8 cellular contexts compared by ENCODE assay signal in the genomic region with DNA sequence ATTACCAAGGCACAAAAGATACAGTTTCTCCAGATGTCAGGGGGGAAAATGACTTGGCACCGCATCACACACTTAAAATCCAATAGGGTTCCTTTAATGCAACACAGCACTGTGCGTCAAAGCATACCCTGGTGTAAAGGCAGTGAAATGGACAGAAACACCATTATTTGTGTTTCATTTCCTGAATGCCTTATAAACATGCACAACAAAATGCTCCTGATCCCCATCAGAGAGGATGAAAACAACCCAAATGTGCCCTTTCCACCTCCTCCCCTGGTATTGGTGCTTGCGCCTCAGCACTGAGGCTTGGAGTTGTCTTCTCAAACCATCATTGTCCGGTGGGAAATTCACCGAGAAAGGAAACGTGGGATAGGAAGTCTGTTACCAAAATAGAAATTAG. TPM values are rescaled to one million over a fixed set of nuclear protein-coding genes. Genes with fewer than 3 reads are reported as not detected.
DNase-seq lines count a peak whose midpoint lies in the region; ATAC-seq and TF ChIP-seq lines count a peak whose summit lies in the region.

No MANE protein-coding gene starts in this region.

- peak overlapping the region; percentile 92 to 96 (median 94) for H3K27ac Mint-ChIP-seq in IgD-negative memory B cell
- peak overlapping the region; percentile 88 for H3K27ac Mint-ChIP-seq in activated naive CD8-positive, alpha-beta T cell

- intact Hi-C loops in sciatic nerve (cut with DNase I): no loop called here

- no peaks in the 10 kb centered on the region for H3K27me3 ChIP-seq in right atrium auricular region

- no peaks in the 10 kb centered on the region for H3K36me3 ChIP-seq in right atrium auricular region

- no peaks in the 10 kb centered on the region for H3K9me3 ChIP-seq in right atrium auricular region

- H3K9me3 Mint-ChIP-seq in IgD-negative memory B cell: no peaks in the 10 kb centered on the region
- no peaks in the 10 kb centered on the region for H3K9me3 Mint-ChIP-seq in activated naive CD8-positive, alpha-beta T cell (ENCODE audit: low read depth)

- peaks cover 2% of the 10 kb centered on the region for H3K27me3 Mint-ChIP-seq in IgD-negative memory B cell
- no peaks in the 10 kb centered on the region for H3K27me3 Mint-ChIP-seq in activated naive CD8-positive, alpha-beta T cell

- peaks cover 30 to 45% (median 39%) of the 10 kb centered on the region in 3 donors for H3K4me1 Mint-ChIP-seq in IgD-negative memory B cell
- H3K4me1 Mint-ChIP-seq in activated naive CD8-positive, alpha-beta T cell (ENCODE audit: low read depth): peaks cover 49% of the 10 kb centered on the region

- H3K4me3 Mint-ChIP-seq in IgD-negative memory B cell: peak overlapping the region; percentile 92 to 97 (median 96)
- H3K4me3 Mint-ChIP-seq in activated naive CD8-positive, alpha-beta T cell: peak overlapping the region; percentile 95

- H3K36me3 Mint-ChIP-seq in IgD-negative memory B cell: peaks cover 2% of the 10 kb centered on the region
- H3K36me3 Mint-ChIP-seq in activated naive CD8-positive, alpha-beta T cell: peaks cover 4% of the 10 kb centered on the region

- peak overlapping the region; percentile 98 to 99 for H3K27ac ChIP-seq in right atrium auricular region

- H3K4me3 ChIP-seq in right atrium auricular region: peak overlapping the region; percentile 80 to 83

- no peak for TF ChIP-seq CTCF in right atrium auricular region (IDR thresholded peaks at IDR 0.05)

- peaks cover 0 to 46% of the 10 kb centered on the region in 2 donors for H3K4me1 ChIP-seq in right atrium auricular region

- ATAC-seq in sciatic nerve: peak; percentile 9
- ATAC-seq in GM19328 (IDR thresholded peaks at IDR 0.05; ENCODE audit: unreplicated experiment): no peak

- DNase-seq in DMS 273 treated with DMSO at 0.1 percent for 48 hours (lab: John Stamatoyannopoulos, UW) (peak; percentile 26), right atrium auricular region (ENCODE audit: low spot score) (no peak), sciatic nerve (ENCODE audit: low spot score) (no peak), OCI-M2 (lab: John Stamatoyannopoulos, UW; ENCODE audit: unreplicated experiment) (no peak), NCI-H1048 (lab: John Stamatoyannopoulos, UW) (no peak)

RNA-seq across cellular contexts. Expression of gene CDC27, which starts 0.8 kb away (rescaled TPM):
- polyA plus RNA-seq in IgD-negative memory B cell: 90.9 TPM
- total RNA-seq in right atrium auricular region (10 to 100 TPM; 39.3 to 46.6 TPM), sciatic nerve (129 TPM)

RNA-seq across cellular contexts. Expression of gene MYL4, which starts 20.9 kb away (rescaled TPM):
- not detected for polyA plus RNA-seq in IgD-negative memory B cell
- 1,000 to 10,000 TPM; 3,895 to 5,829 TPM for total RNA-seq in right atrium auricular region
- total RNA-seq in sciatic nerve: 3.9 TPM

Comparison
In these comparisons a context has a peak if more than half of its experiments do, and no peak if none do; other contexts are left out.
1. RNA of gene MYL4, which starts 20.9 kb away (total RNA-seq): 3,895 to 5,829 TPM in right atrium auricular region; 3.9 TPM in sciatic nerve (single experiment); every median in the first group is over 100 times any median in the second.